In genomic region chrX:153333821-153334653, GRCh38 we compare ENCODE assay signal across 8 cellular contexts. TPM values are rescaled to one million over a fixed set of nuclear protein-coding genes. Genes with fewer than 3 reads are reported as not detected.
DNase-seq lines count a peak whose midpoint lies in the region; ATAC-seq and TF ChIP-seq lines count a peak whose summit lies in the region.

ZNF275 (plus strand) TSS chrX:153334153; CDS start chrX:153336680, 2,527 bp downstream.

- no peaks in the 10 kb centered on the region for H3K4me1 ChIP-seq in right lobe of liver

- ATAC-seq in HG03378 (IDR thresholded peaks at IDR 0.05; ENCODE audit: unreplicated experiment) (peak; percentile 49), right lobe of liver (peak; percentile 99)

- intact Hi-C loops in right lobe of liver (cut with DNase I) = no loop called here

- TF ChIP-seq CTCF in BJ (IDR thresholded peaks at IDR 0.05; ENCODE audit: insufficient read depth, low read depth, low read length) = no peak
- TF ChIP-seq CTCF in right lobe of liver (IDR thresholded peaks at IDR 0.05) = no peak

- WGBS in right lobe of liver (ENCODE audit: insufficient coverage, low coverage, low lambda C conversion rate, missing lambda C conversion rate) = 31% methylated on average over 34 of the region's 86 CpGs

- H3K4me3 ChIP-seq in BJ (ENCODE audit: low read depth, low read length) = peak within 1 kb of the TSS; percentile 86
- H3K4me3 ChIP-seq in right lobe of liver = peak within 1 kb of the TSS; percentile 55 to 63 (median 58)

- H3K36me3 ChIP-seq in BJ (ENCODE audit: control insufficient read depth, insufficient read depth, low read length) (no peaks in the 10 kb centered on the region; the same call in 1 of the 2 replicates), right lobe of liver (no peaks in the 10 kb centered on the region)

- peak; percentile 78 for TF ChIP-seq POLR2A in GM19193 (IDR thresholded peaks at IDR 0.05; ENCODE audit: extremely low read depth, insufficient read depth, insufficient read length)
- TF ChIP-seq POLR2A in right lobe of liver (IDR thresholded peaks at IDR 0.05) = peak; percentile 73

- CTCF ChIA-PET in BJ (lab: Yijun Ruan, JAX) = interaction anchor here (0.9 to 1.3 kb wide), 2 partner anchors 126 to 127 kb away, joined by 3 read pairs; no protein-coding TSS in a partner anchor

- peak within 1 kb of the TSS in 1 of 3 donors; percentile 37 for H3K27ac ChIP-seq in right lobe of liver

- POLR2A ChIA-PET in BJ (lab: Charles Lee) = interaction anchor here (0.6 kb wide), 1 partner anchor 107 kb away, joined by 3 read pairs; no protein-coding TSS in a partner anchor

- H3K27me3 ChIP-seq in BJ (ENCODE audit: control insufficient read depth, insufficient read depth, low read length) (no peaks in the 10 kb centered on the region), right lobe of liver (no peaks in the 10 kb centered on the region)

- H3K9me3 ChIP-seq in right lobe of liver = no peaks in the 10 kb centered on the region

- DNase-seq in BJ (ENCODE audit: low read depth) (peak; percentile 8), NCI-H526 (lab: John Stamatoyannopoulos, UW) (peak; percentile 17 to 90), dedifferentiated amniotic fluid mesenchymal stem cell (ENCODE audit: extremely low spot score) (peak; percentile 60), right lobe of liver (peak; percentile 81 to 83 (median 83))
- DNase-seq in activated CD4-positive, alpha-beta T cell treated with anti-CD3 and anti-CD28 coated beads, Interleukin-2, amount 50 U/mL, for 24 hours (ENCODE audit: low read depth in 1 of 2, low spot score in 1 of 2) = peak; percentile 60 to 63
- peak; percentile 69 to 73 for DNase-seq in stimulated activated CD4-positive, alpha-beta T cell treated with anti-CD3 and anti-CD28 coated beads, Interleukin-2, amount 100 ng/mL, for 48 hours

RNA-seq across cellular contexts. Expression of gene ZNF275, which starts in this region (rescaled TPM):
- polyA plus RNA-seq in BJ (2011; rRNA removed) = 12.0 and 13.2 TPM in 2 replicates
- 15.8 and 18.5 TPM in 2 replicates for polyA minus RNA-seq in BJ (2011; rRNA and poly(A)+ RNA removed)
- 10 to 100 TPM in 3 of 6 experiments, 1 to 10 TPM in 3; 8.1 to 12.0 (median 10.3) TPM for total RNA-seq in right lobe of liver

Comparison
In these comparisons a context has a peak if more than half of its experiments do, and no peak if none do; other contexts are left out.
1. DNase-seq: peak in every context shown above with its lines; median percentile 83 in right lobe of liver; 71 in stimulated activated CD4-positive, alpha-beta T cell treated with anti-CD3 and anti-CD28 coated beads, Interleukin-2, amount 100 ng/mL, for 48 hours; 62 in activated CD4-positive, alpha-beta T cell treated with anti-CD3 and anti-CD28 coated beads, Interleukin-2, amount 50 U/mL, for 24 hours; 60 in dedifferentiated amniotic fluid mesenchymal stem cell; 54 in NCI-H526; 8 in BJ.